Comparison of ENCODE assay signal across 11 cellular contexts in the genomic region with DNA sequence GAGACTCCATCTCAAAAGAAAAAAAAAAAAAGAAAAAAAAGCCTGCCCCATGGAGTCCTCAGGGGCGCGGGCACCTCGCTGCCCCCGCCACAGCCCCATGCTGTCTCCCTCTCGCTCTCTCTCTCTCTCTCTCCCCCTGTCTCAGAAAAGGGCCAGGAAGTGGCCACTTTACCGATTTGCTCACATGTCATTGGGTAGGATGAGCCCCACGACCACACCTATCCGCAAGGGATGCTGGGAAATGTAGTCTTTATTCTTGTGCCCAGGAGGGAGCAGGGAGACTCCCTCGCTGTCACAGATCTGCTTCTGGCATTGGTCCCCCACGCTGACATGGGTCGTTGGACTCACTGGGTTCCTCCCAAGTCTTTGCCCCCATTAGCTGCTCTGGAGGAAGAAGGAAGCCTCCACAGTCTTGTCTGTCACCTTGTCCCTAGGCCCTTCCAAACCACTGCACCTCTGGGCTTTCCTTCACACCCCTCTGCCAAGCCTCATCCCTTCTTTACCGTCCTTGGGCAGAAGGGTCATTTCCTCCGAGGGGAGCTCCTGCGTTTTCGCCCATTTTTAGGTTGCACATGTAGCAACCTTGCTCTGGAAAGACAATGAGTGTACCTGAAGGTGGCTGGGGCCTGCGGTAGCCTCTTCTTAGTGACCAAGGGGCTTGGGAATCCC.
DNase-seq lines count a peak whose midpoint lies in the region; ATAC-seq lines count a peak whose summit lies in the region.
"Had no signal": no experiment of that assay in that cellular context is flagged by ENCODE, and none has a peak within 500 bp of the region (broad histone marks: within the 10 kb centered on the region; RNA-seq: fewer than 3 reads in every experiment).

No MANE protein-coding gene starts in this region.

- no peak for DNase-seq in activated naive CD4-positive, alpha-beta T cell treated with Interleukin-2 at 50 U/mL for 16 hours
- DNase-seq in NCI-H2029 treated with DMSO at 0.1 percent for 48 hours (lab: John Stamatoyannopoulos, UW) (peak; percentile 37), NK-92 (lab: John Stamatoyannopoulos, UW; ENCODE audit: unreplicated experiment) (no peak), T1000 (lab: John Stamatoyannopoulos, UW) (no peak)
- peak; percentile 33 for DNase-seq in central memory CD4-positive, alpha-beta T cell
- DNase-seq in stimulated activated naive CD8-positive, alpha-beta T cell treated with anti-CD3 and anti-CD28 coated beads, Interleukin-15, amount 100 ng/mL, for 72 hours = no peak
- no peak for DNase-seq in stimulated activated CD4-positive, alpha-beta T cell treated with anti-CD3 and anti-CD28 coated beads, Interleukin-4, amount 100 ng/mL, for 24 hours
- DNase-seq: amniotic stem cell, kidney, T-helper 9 cell had no signal

- H3K36me3 Mint-ChIP-seq in activated naive CD4-positive, alpha-beta T cell treated with anti-CD3 and anti-CD28 coated beads, Interleukin-2, amount 50 U/mL, for 24 hours = no peaks in the 10 kb centered on the region

- no peaks in the 10 kb centered on the region for H3K27me3 Mint-ChIP-seq in activated naive CD4-positive, alpha-beta T cell treated with anti-CD3 and anti-CD28 coated beads, Interleukin-2, amount 50 U/mL, for 24 hours
- no peaks in the 10 kb centered on the region for H3K27me3 Mint-ChIP-seq in stimulated activated naive CD8-positive, alpha-beta T cell treated with anti-CD3 and anti-CD28 coated beads, Interleukin-15, amount 100 ng/mL, for 72 hours

- peak; percentile 77 for ATAC-seq in stimulated activated naive CD8-positive, alpha-beta T cell treated with anti-CD3 and anti-CD28 coated beads, Interleukin-15, amount 100 ng/mL, for 72 hours

- peaks cover 21% of the 10 kb centered on the region for H3K4me1 Mint-ChIP-seq in activated naive CD4-positive, alpha-beta T cell treated with anti-CD3 and anti-CD28 coated beads, Interleukin-2, amount 50 U/mL, for 24 hours
- H3K4me1 Mint-ChIP-seq in stimulated activated naive CD8-positive, alpha-beta T cell treated with anti-CD3 and anti-CD28 coated beads, Interleukin-15, amount 100 ng/mL, for 72 hours = peaks cover 37% of the 10 kb centered on the region

- H3K4me3 Mint-ChIP-seq in activated naive CD4-positive, alpha-beta T cell treated with anti-CD3 and anti-CD28 coated beads, Interleukin-2, amount 50 U/mL, for 24 hours = no peak overlapping the region
- no peak overlapping the region for H3K4me3 Mint-ChIP-seq in stimulated activated naive CD8-positive, alpha-beta T cell treated with anti-CD3 and anti-CD28 coated beads, Interleukin-15, amount 100 ng/mL, for 72 hours

- H3K27ac Mint-ChIP-seq in activated naive CD4-positive, alpha-beta T cell treated with anti-CD3 and anti-CD28 coated beads, Interleukin-2, amount 50 U/mL, for 24 hours = peak overlapping the region; percentile 77
- H3K27ac Mint-ChIP-seq in stimulated activated naive CD8-positive, alpha-beta T cell treated with anti-CD3 and anti-CD28 coated beads, Interleukin-15, amount 100 ng/mL, for 72 hours = peak overlapping the region; percentile 6 to 86

- no peaks in the 10 kb centered on the region for H3K9me3 Mint-ChIP-seq in activated naive CD4-positive, alpha-beta T cell treated with anti-CD3 and anti-CD28 coated beads, Interleukin-2, amount 50 U/mL, for 24 hours
- H3K9me3 Mint-ChIP-seq in stimulated activated naive CD8-positive, alpha-beta T cell treated with anti-CD3 and anti-CD28 coated beads, Interleukin-15, amount 100 ng/mL, for 72 hours = peaks cover 0 to 2% of the 10 kb centered on the region in 2 donors

Comparison
In these comparisons a context has a peak if more than half of its experiments do, and no peak if none do; other contexts are left out.
1. DNase-seq: peak in NCI-H2029 treated with DMSO at 0.1 percent for 48 hours (single experiment) and central memory CD4-positive, alpha-beta T cell (single experiment); none in activated naive CD4-positive, alpha-beta T cell treated with Interleukin-2 at 50 U/mL for 16 hours (single experiment), stimulated activated naive CD8-positive, alpha-beta T cell treated with anti-CD3 and anti-CD28 coated beads, Interleukin-15, amount 100 ng/mL, for 72 hours (0 of 2), NK-92 (single experiment), stimulated activated CD4-positive, alpha-beta T cell treated with anti-CD3 and anti-CD28 coated beads, Interleukin-4, amount 100 ng/mL, for 24 hours (single experiment) and T1000 (single experiment).